Comparison of ENCODE assay signal across 12 cellular contexts in genomic region chr1:212637902-212638301, GRCh38. TPM values are rescaled to one million over a fixed set of nuclear protein-coding genes. Genes with fewer than 3 reads are reported as not detected.
DNase-seq lines count a peak whose midpoint lies in the region; ATAC-seq, FAIRE-seq and TF ChIP-seq lines count a peak whose summit lies in the region.
"Had no signal": no experiment of that assay in that cellular context is flagged by ENCODE, and none has a peak within 500 bp of the region (broad histone marks: within the 10 kb centered on the region; RNA-seq: fewer than 3 reads in every experiment).

No MANE protein-coding gene starts in this region.

- FAIRE-seq in urothelium cell line (lab: Jason Lieb, UNC): no peak
- FAIRE-seq: GM12878 had no signal

- no peaks in the 10 kb centered on the region for H4K20me1 ChIP-seq in BLaER1 treated with 17β-estradiol and CSF1 and Interleukin-3, amounts not matched to agents 10 nM and 100 nM
- H4K20me1 ChIP-seq in hepatocyte (ENCODE audit: insufficient read depth, poor library complexity, severe bottlenecking): no peaks in the 10 kb centered on the region

- DNase-seq in M059J (ENCODE audit: low read depth): peak; percentile 31
- DNase-seq in fibroblast of peridontal ligament (ENCODE audit: extremely low read depth): peak; percentile 76
- DNase-seq in putamen (ENCODE audit: low spot score): peak; percentile 62
- no peak for DNase-seq in sciatic nerve (ENCODE audit: low spot score)
- DNase-seq in activated CD4-positive, alpha-beta T cell treated with anti-CD3 and anti-CD28 coated beads for 1 hour: no peak
- no peak for DNase-seq in urothelium cell line (ENCODE audit: low spot score)
- no peak for DNase-seq in hepatocyte (ENCODE audit: low spot score)
- DNase-seq: immature natural killer cell; stimulated activated CD4-positive, alpha-beta T cell treated with anti-CD3 and anti-CD28 coated beads, Interleukin-4, amount 100 ng/mL, for 24 hours; tibial artery had no signal

- peak overlapping the region; percentile 49 to 89 (median 83); a peak in 21 of 22 replicates for H3K9ac ChIP-seq in BLaER1 treated with 17β-estradiol and CSF1 and Interleukin-3, amounts not matched to agents 10 nM and 100 nM

- H3K9me3 ChIP-seq in BLaER1 treated with 17β-estradiol and CSF1 and Interleukin-3, amounts not matched to agents 10 nM and 100 nM (replicated peaks in 1 of 11): peaks cover 10 to 30% (median 20%) of the 10 kb centered on the region in 11 experiments; a peak in 18 of 22 replicates
- H3K9me3 ChIP-seq in hepatocyte (ENCODE audit: low read depth): no peaks in the 10 kb centered on the region

- H3K36me3 ChIP-seq in BLaER1 treated with 17β-estradiol and CSF1 and Interleukin-3, amounts not matched to agents 10 nM and 100 nM: no peaks in the 10 kb centered on the region
- H3K36me3 ChIP-seq in hepatocyte (replicated peaks; ENCODE audit: insufficient read depth, low read depth): no peaks in the 10 kb centered on the region
- H3K36me3 ChIP-seq: tibial artery had no signal

- peak overlapping the region in 4 of 10 experiments; percentile 4 to 40 (median 8); a peak in 4 of 20 replicates for H3K4me3 ChIP-seq in BLaER1 treated with 17β-estradiol and CSF1 and Interleukin-3, amounts not matched to agents 10 nM and 100 nM
- H3K4me3 ChIP-seq in hepatocyte: no peak overlapping the region
- H3K4me3 ChIP-seq: GM12878, tibial artery had no signal

- WGBS in hepatocyte (ENCODE audit: low lambda C conversion rate, missing lambda C conversion rate): 88% methylated on average over 5 of the region's 5 CpGs

- peak overlapping the region; percentile 80 to 95 (median 90) for H3K4me2 ChIP-seq in BLaER1 treated with 17β-estradiol and CSF1 and Interleukin-3, amounts not matched to agents 10 nM and 100 nM
- H3K4me2 ChIP-seq in hepatocyte: no peak overlapping the region

- peaks cover 59 to 74% (median 72%) of the 10 kb centered on the region in 10 experiments for H3K4me1 ChIP-seq in BLaER1 treated with 17β-estradiol and CSF1 and Interleukin-3, amounts not matched to agents 10 nM and 100 nM
- peaks cover 11% of the 10 kb centered on the region for H3K4me1 ChIP-seq in hepatocyte (ENCODE audit: insufficient read depth)

- peak overlapping the region; percentile 69 to 98 (median 96); a peak in 21 of 22 replicates for H3K27ac ChIP-seq in BLaER1 treated with 17β-estradiol and CSF1 and Interleukin-3, amounts not matched to agents 10 nM and 100 nM
- H3K27ac ChIP-seq in hepatocyte: no peak overlapping the region

- ATAC-seq in sciatic nerve: no peak
- ATAC-seq: GM12878 had no signal

- no peaks in the 10 kb centered on the region for H3K27me3 ChIP-seq in BLaER1 treated with 17β-estradiol and CSF1 and Interleukin-3, amounts not matched to agents 10 nM and 100 nM
- H3K27me3 ChIP-seq in hepatocyte: peaks cover 3% of the 10 kb centered on the region
- H3K27me3 ChIP-seq: tibial artery had no signal

- intact Hi-C loops in sciatic nerve (cut with DNase I): no loop called here

- no peak overlapping the region for H2AFZ ChIP-seq in hepatocyte

- no peaks in the 10 kb centered on the region for H3K9me2 ChIP-seq in hepatocyte (replicated peaks; ENCODE audit: insufficient read depth)

- H3K79me2 ChIP-seq in hepatocyte: no peaks in the 10 kb centered on the region

- TF ChIP-seq CTCF in hepatocyte (IDR thresholded peaks at IDR 0.05; ENCODE audit: poor library complexity): no peak

RNA-seq across cellular contexts. Expression of gene ATF3, which starts 29.3 kb away (rescaled TPM):
- total RNA-seq in M059J (2014; rRNA removed; shearing (Covaris generic)): 5.1 and 6.0 TPM in 2 replicates
- total RNA-seq in sciatic nerve (32.4 TPM), hepatocyte (128 TPM in 2 replicates)
- 129 and 178 TPM in 2 replicates for polyA plus RNA-seq in hepatocyte

Comparison
In these comparisons a context has a peak if more than half of its experiments do, and no peak if none do; other contexts are left out.
1. DNase-seq: peak in M059J (single experiment), fibroblast of peridontal ligament (single experiment) and putamen (single experiment); none in sciatic nerve (single experiment), activated CD4-positive, alpha-beta T cell treated with anti-CD3 and anti-CD28 coated beads for 1 hour (single experiment), urothelium cell line (single experiment) and hepatocyte (single experiment).